In genomic region chr20:24830649-24831048, GRCh38 we compare ENCODE assay signal across 23 cellular contexts.
DNase-seq lines count a peak whose midpoint lies in the region; ATAC-seq, FAIRE-seq and TF ChIP-seq lines count a peak whose summit lies in the region.
"Had no signal": no experiment of that assay in that cellular context is flagged by ENCODE, and none has a peak within 500 bp of the region (broad histone marks: within the 10 kb centered on the region; RNA-seq: fewer than 3 reads in every experiment).

No MANE protein-coding gene starts in this region.

- 0% methylated on average over 2 of the region's 3 CpGs for WGBS in K562 (ENCODE audit: insufficient coverage, low coverage, missing lambda C conversion rate)
- 64% methylated on average over 3 of the region's 3 CpGs; no CpG with 5 or more reads in 1 of the 2 experiments for WGBS in endodermal cell (ENCODE audit: insufficient coverage in 1 of 2, insufficient read length in 1 of 2), 2 experiments
- WGBS in sigmoid colon, 2 donors = 78% methylated on average over 3 of the region's 3 CpGs

- H3K36me3 ChIP-seq in right atrium auricular region (no peaks in the 10 kb centered on the region), K562 (ENCODE audit: control insufficient read depth, insufficient read depth, low read length) (no peaks in the 10 kb centered on the region), endodermal cell (ENCODE audit: control insufficient read depth, insufficient read depth, low read length) (no peaks in the 10 kb centered on the region), sigmoid colon (no peaks in the 10 kb centered on the region)
- H3K36me3 ChIP-seq: BE2C, BLaER1 had no signal

- no peak overlapping the region for H2AFZ ChIP-seq in K562 (ENCODE audit: low read depth, low read length)

- H3K9me3 ChIP-seq in right atrium auricular region (no peaks in the 10 kb centered on the region), K562 (replicated peaks; ENCODE audit: control insufficient read depth, insufficient read depth, low read depth, low read length) (no peaks in the 10 kb centered on the region), endodermal cell (ENCODE audit: control insufficient read depth, low read length) (peaks cover 9% of the 10 kb centered on the region), sigmoid colon (peaks cover 0 to 6% (median 0%) of the 10 kb centered on the region in 4 donors)
- H3K9me3 ChIP-seq: BE2C had no signal

- no peaks in the 10 kb centered on the region for H3K9me3 Mint-ChIP-seq in endodermal cell
- no peaks in the 10 kb centered on the region for H3K9me3 Mint-ChIP-seq in activated naive CD4-positive, alpha-beta T cell treated with anti-CD3 and anti-CD28 coated beads, Interleukin-2, amount 50 U/mL, for 72 hours
- H3K9me3 Mint-ChIP-seq: CD4-positive, CD25-positive, alpha-beta regulatory T cell had no signal

- peaks cover 6% of the 10 kb centered on the region for H3K27me3 Mint-ChIP-seq in endodermal cell (ENCODE audit: insufficient read depth)
- H3K27me3 Mint-ChIP-seq: CD4-positive, alpha-beta memory T cell; CD4-positive, CD25-positive, alpha-beta regulatory T cell had no signal

- no peak overlapping the region for H3K4me3 ChIP-seq in right atrium auricular region
- no peak overlapping the region for H3K4me3 ChIP-seq in K562
- H3K4me3 ChIP-seq in endodermal cell (ENCODE audit: low read length) = peak overlapping the region; percentile 55
- H3K4me3 ChIP-seq in sigmoid colon = no peak overlapping the region
- H3K4me3 ChIP-seq: BLaER1 had no signal

- POLR2A ChIA-PET in K562 (lab: Yijun Ruan, JAX) = no interaction called here

- no peaks in the 10 kb centered on the region for H3K4me1 ChIP-seq in right atrium auricular region
- H3K4me1 ChIP-seq in K562 (replicated peaks in 1 of 2; ENCODE audit: control insufficient read depth in 2 of 2, insufficient read depth in 2 of 2, low read length in 2 of 2) = no peaks in the 10 kb centered on the region
- H3K4me1 ChIP-seq in endodermal cell (ENCODE audit: control insufficient read depth, insufficient read depth, low read length) = peaks cover 7% of the 10 kb centered on the region
- no peaks in the 10 kb centered on the region for H3K4me1 ChIP-seq in sigmoid colon
- H3K4me1 ChIP-seq: BE2C, Caco-2 had no signal

- H3K4me2 ChIP-seq in K562 (ENCODE audit: insufficient read depth, low read length) = no peak overlapping the region

- H3K27me3 ChIP-seq in right atrium auricular region (no peaks in the 10 kb centered on the region), K562 (ENCODE audit: control insufficient read depth in 2 of 2, insufficient read depth in 2 of 2, low read length in 2 of 2) (no peaks in the 10 kb centered on the region; a peak in 1 of 5 replicates), endodermal cell (ENCODE audit: control insufficient read depth, insufficient read depth, low read length, poor library complexity, severe bottlenecking) (no peaks in the 10 kb centered on the region), sigmoid colon (no peaks in the 10 kb centered on the region)
- H3K27me3 ChIP-seq: BE2C, BLaER1 had no signal

- TF ChIP-seq EP300 in K562 (IDR thresholded peaks at IDR 0.05; ENCODE audit: low read length) (no peak), sigmoid colon (IDR thresholded peaks at IDR 0.05) (no peak)

- H3K36me3 Mint-ChIP-seq in endodermal cell (ENCODE audit: low read depth) = no peaks in the 10 kb centered on the region
- no peaks in the 10 kb centered on the region for H3K36me3 Mint-ChIP-seq in activated naive CD4-positive, alpha-beta T cell treated with anti-CD3 and anti-CD28 coated beads, Interleukin-2, amount 50 U/mL, for 72 hours
- H3K36me3 Mint-ChIP-seq: CD14-positive monocyte; CD4-positive, alpha-beta memory T cell; CD4-positive, CD25-positive, alpha-beta regulatory T cell had no signal

- intact Hi-C loops in Right ventricle myocardium superior (cut with DNase I) (no loop called here), K562 (cut with micrococcal nuclease) (no loop called here), sigmoid colon (cut with DNase I) (no loop called here)

- TF ChIP-seq RAD21 in K562 (CRISPR knock-in tag; conservative IDR thresholded peaks at IDR 0.05 in 1 of 2, IDR thresholded peaks at IDR 0.05 in 1 of 2) = no peak

- in situ Hi-C loops in K562 (cut with MboI) = no loop called here

- FAIRE-seq in K562 (lab: Jason Lieb, UNC) = no peak
- FAIRE-seq: A204.1, D721Med, G401.6, GM12891, GM19239 had no signal

- no peaks in the 10 kb centered on the region for H3K9me1 ChIP-seq in K562 (ENCODE audit: control insufficient read depth, insufficient read depth, low read length)

- no peak for TF ChIP-seq POLR2A in K562 (conservative IDR thresholded peaks at IDR 0.05)
- no peak for TF ChIP-seq POLR2A in sigmoid colon (IDR thresholded peaks at IDR 0.05)

- CTCF ChIA-PET in K562 (lab: Yijun Ruan, JAX; ENCODE audit: low intra/inter-chr PET ratio) = no interaction called here

- H3K79me2 ChIP-seq in K562 (ENCODE audit: control insufficient read depth, insufficient read depth, low read length) = no peaks in the 10 kb centered on the region

- ATAC-seq in Right ventricle myocardium superior (ENCODE audit: poor library complexity) (no peak), K562 (no peak)
- ATAC-seq in activated naive CD4-positive, alpha-beta T cell treated with anti-CD3 and anti-CD28 coated beads, Interleukin-2, amount 50 U/mL, for 72 hours = no peak

- H3K27ac Mint-ChIP-seq in endodermal cell = peak overlapping the region; percentile 85
- H3K27ac Mint-ChIP-seq in activated naive CD4-positive, alpha-beta T cell treated with anti-CD3 and anti-CD28 coated beads, Interleukin-2, amount 50 U/mL, for 72 hours = no peak overlapping the region
- H3K27ac Mint-ChIP-seq: CD14-positive monocyte; CD4-positive, alpha-beta memory T cell had no signal

- H4K20me1 ChIP-seq in K562 (replicated peaks; ENCODE audit: control insufficient read depth, insufficient read depth, low read length) = no peaks in the 10 kb centered on the region
- H4K20me1 ChIP-seq: BLaER1 had no signal

- H3K9ac ChIP-seq in K562 (ENCODE audit: insufficient read depth in 1 of 2, low read depth in 2 of 2, low read length in 2 of 2) (no peak overlapping the region), endodermal cell (ENCODE audit: extremely low read depth, low read length, poor library complexity, severe bottlenecking) (no peak overlapping the region)
- H3K9ac ChIP-seq: BLaER1 had no signal

- no peak overlapping the region for H3K27ac ChIP-seq in right atrium auricular region
- H3K27ac ChIP-seq in K562 (ENCODE audit: extremely low read depth, low read depth, low read length) = no peak overlapping the region
- H3K27ac ChIP-seq in endodermal cell (ENCODE audit: low read depth, low read length) = no peak overlapping the region
- no peak overlapping the region for H3K27ac ChIP-seq in sigmoid colon
- H3K27ac ChIP-seq: BLaER1 had no signal

- TF ChIP-seq CTCF in right atrium auricular region (IDR thresholded peaks at IDR 0.05) = no peak
- TF ChIP-seq CTCF in K562 (IDR thresholded peaks at IDR 0.05 in 2 of 3, conservative IDR thresholded peaks at IDR 0.05 in 1 of 3; ENCODE audit: insufficient read depth in 2 of 3, low read depth in 1 of 3, low read length in 3 of 3) = no peak
- no peak for TF ChIP-seq CTCF in endodermal cell (conservative IDR thresholded peaks at IDR 0.05)
- no peak for TF ChIP-seq CTCF in sigmoid colon (IDR thresholded peaks at IDR 0.05)

- H3K4me3 Mint-ChIP-seq in endodermal cell = no peak overlapping the region
- H3K4me3 Mint-ChIP-seq: CD14-positive monocyte; CD4-positive, alpha-beta memory T cell; CD4-positive, CD25-positive, alpha-beta regulatory T cell had no signal

- H3K4me1 Mint-ChIP-seq in endodermal cell = peaks cover 3% of the 10 kb centered on the region
- H3K4me1 Mint-ChIP-seq: CD14-positive monocyte; CD4-positive, alpha-beta memory T cell; CD4-positive, CD25-positive, alpha-beta regulatory T cell had no signal

- DNase-seq in right atrium auricular region (ENCODE audit: low spot score) = peak; percentile 5
- no peak for DNase-seq in Right ventricle myocardium superior
- DNase-seq in K562 (ENCODE audit: extremely low read depth in 1 of 4, low spot score in 3 of 4) = no peak
- no peak for DNase-seq in endodermal cell
- DNase-seq in sigmoid colon = peak; percentile 19
- DNase-seq in activated naive CD4-positive, alpha-beta T cell treated with anti-CD3 and anti-CD28 coated beads, Interleukin-2, amount 50 U/mL, for 72 hours (ENCODE audit: low spot score in 2 of 2) = no peak
- DNase-seq in ecto neural progenitor cell (ENCODE audit: low spot score) = no peak
- DNase-seq: ACHN; BE2C; C1 segment of cervical spinal cord; Caco-2; Calu3; CD4-positive, alpha-beta memory T cell; CD4-positive, CD25-positive, alpha-beta regulatory T cell; DMS79 treated with DMSO at 0.1 percent for 48 hours; GF-D8 had no signal

- BruUV-seq in K562 (replicated peaks; lab: Mats Ljungman, UMichigan) = no TSS peak

TF ChIP-seq in K562, 482 proteins besides CTCF, POLR2A, EP300 and RAD21:
- no peak for TF ChIP-seq DMBX1 (CRISPR knock-in tag; IDR thresholded peaks at IDR 0.05; ENCODE audit: borderline replicate concordance)
- TF ChIP-seq RBM25 (IDR thresholded peaks at IDR 0.05; ENCODE audit: low read depth, low read length, severe bottlenecking) = peak; percentile 64

Comparison
In these comparisons a context has a peak if more than half of its experiments do, and no peak if none do; other contexts are left out.
1. DNase-seq: peak in right atrium auricular region (single experiment) and sigmoid colon (single experiment); none in Right ventricle myocardium superior (single experiment), K562 (0 of 4), endodermal cell (single experiment), activated naive CD4-positive, alpha-beta T cell treated with anti-CD3 and anti-CD28 coated beads, Interleukin-2, amount 50 U/mL, for 72 hours (0 of 2) and ecto neural progenitor cell (single experiment).